Comparison of ENCODE assay signal across 20 cellular contexts in genomic region chr15:35540885-35541284, GRCh38. TPM values are rescaled to one million over a fixed set of nuclear protein-coding genes. Genes with fewer than 3 reads are reported as not detected.
DNase-seq lines count a peak whose midpoint lies in the region; ATAC-seq, FAIRE-seq and TF ChIP-seq lines count a peak whose summit lies in the region.
"Had no signal": no experiment of that assay in that cellular context is flagged by ENCODE, and none has a peak within 500 bp of the region (broad histone marks: within the 10 kb centered on the region; RNA-seq: fewer than 3 reads in every experiment).

No MANE protein-coding gene starts in this region.

- no peak for TF ChIP-seq EP300 in gastroesophageal sphincter (IDR thresholded peaks at IDR 0.05)

- no peaks in the 10 kb centered on the region for H3K27me3 ChIP-seq in bronchial epithelial cell (ENCODE audit: control insufficient read depth, insufficient read depth, low read length)
- no peaks in the 10 kb centered on the region for H3K27me3 ChIP-seq in gastroesophageal sphincter
- H3K27me3 ChIP-seq: pancreas, upper lobe of right lung had no signal

- FAIRE-seq in bronchial epithelial cell (lab: Jason Lieb, UNC): no peak
- FAIRE-seq: A549 had no signal

- peak overlapping the region in 3 of 4 donors; percentile 13 to 59 (median 46) for H3K27ac ChIP-seq in gastroesophageal sphincter
- H3K27ac ChIP-seq: A549, pancreas, upper lobe of right lung had no signal

- DNase-seq in AG08395 (ENCODE audit: low spot score) (peak; percentile 43), HS-5 (ENCODE audit: low read depth) (peak; percentile 62), bronchial epithelial cell (ENCODE audit: low read depth) (peak; percentile 13), C1 segment of cervical spinal cord (lab: John Stamatoyannopoulos, UW) (no peak)
- DNase-seq: activated CD4-positive, alpha-beta T cell treated with anti-CD3 and anti-CD28 coated beads for 48 hours; activated gamma-delta T cell treated with Interleukin-2 at 50 U/mL for 16 hours; CD8-positive, alpha-beta memory T cell; DND-41; NCI-H187; NCI-H226; pancreas; stimulated activated CD4-positive, alpha-beta T cell treated with anti-CD3 and anti-CD28 coated beads, Interleukin-2, amount 100 ng/mL, for 24 hours; upper lobe of right lung had no signal

- TF ChIP-seq POLR2A in gastroesophageal sphincter (IDR thresholded peaks at IDR 0.05): no peak

- WGBS in gastroesophageal sphincter (ENCODE audit: low coverage in 1 of 2), 2 donors: 33 to 35% methylated on average over 1 of the region's 1 CpG

- no peak for TF ChIP-seq CTCF in bronchial epithelial cell (IDR thresholded peaks at IDR 0.05; ENCODE audit: insufficient read depth, low read length, severe bottlenecking)
- peak in 1 of 4 experiments; percentile 8 for TF ChIP-seq CTCF in gastroesophageal sphincter (IDR thresholded peaks at IDR 0.05)

- peaks cover 8 to 30% (median 9%) of the 10 kb centered on the region in 3 donors for H3K4me1 ChIP-seq in gastroesophageal sphincter

- H3K4me3 ChIP-seq in bronchial epithelial cell (ENCODE audit: low read depth, low read length) (no peak overlapping the region), gastroesophageal sphincter (no peak overlapping the region)
- H3K4me3 ChIP-seq: A549, pancreas, upper lobe of right lung had no signal

- peaks cover 2% of the 10 kb centered on the region for H3K36me3 ChIP-seq in bronchial epithelial cell (ENCODE audit: control insufficient read depth, insufficient read depth, low read length)
- H3K36me3 ChIP-seq in gastroesophageal sphincter: peaks cover 0 to 10% of the 10 kb centered on the region in 2 donors
- H3K36me3 ChIP-seq: upper lobe of right lung had no signal

- no peak for ATAC-seq in gastroesophageal sphincter
- no peak for ATAC-seq in GM19397 (IDR thresholded peaks at IDR 0.05; ENCODE audit: unreplicated experiment)
- no peak for ATAC-seq in HG03469 (IDR thresholded peaks at IDR 0.05; ENCODE audit: unreplicated experiment)
- ATAC-seq in HG02759 (IDR thresholded peaks at IDR 0.05; ENCODE audit: unreplicated experiment): no peak
- ATAC-seq: A549, Panc1, pancreas, sciatic nerve, upper lobe of right lung had no signal

- H3K9me3 ChIP-seq in gastroesophageal sphincter: no peaks in the 10 kb centered on the region
- H3K9me3 ChIP-seq: A549, pancreas, upper lobe of right lung had no signal

RNA-seq across cellular contexts. Expression of gene DPH6, which starts 5.1 kb away (rescaled TPM):
- total RNA-seq in bronchial epithelial cell: 18.4 and 18.6 TPM in 2 replicates
- 10 to 100 TPM in 3 of 4 donors, 1 to 10 TPM in 1; 5.4 to 46.2 (median 17.7) TPM for total RNA-seq in gastroesophageal sphincter

Comparison
In these comparisons a context has a peak if more than half of its experiments do, and no peak if none do; other contexts are left out.
1. DNase-seq: peak in AG08395 (single experiment), HS-5 (single experiment) and bronchial epithelial cell (single experiment); none in C1 segment of cervical spinal cord (0 of 14).